ENCODE assay signal across 20 cellular contexts in genomic region chr12:117061555-117062079, GRCh38. TPM values are rescaled to one million over a fixed set of nuclear protein-coding genes. Genes with fewer than 3 reads are reported as not detected.
A peak's percentile ranks its signal among the peaks of the same experiment; 100 is the strongest.
DNase-seq lines count a peak whose midpoint lies in the region; ATAC-seq, FAIRE-seq and TF ChIP-seq lines count a peak whose summit lies in the region.
"Had no signal": no experiment of that assay in that cellular context is flagged by ENCODE, and none has a peak within 500 bp of the region (broad histone marks: within the 10 kb centered on the region; RNA-seq: fewer than 3 reads in every experiment).

No MANE protein-coding gene starts in this region.

- H4K8ac ChIP-seq in neuronal stem cell (ENCODE audit: low read depth, low read length), result no peak overlapping the region

- no peak for ATAC-seq in activated naive CD8-positive, alpha-beta T cell treated with anti-CD3 and anti-CD28 coated beads, Interleukin-2, amount 10 ng/mL, durations not matched to agents 7 days and 5 days (ENCODE audit: low read depth)
- no peak for ATAC-seq in K562
- ATAC-seq in GM21723 (IDR thresholded peaks at IDR 0.05; ENCODE audit: unreplicated experiment), result no peak

- H2AFZ ChIP-seq in K562 (ENCODE audit: low read depth, low read length) (no peak overlapping the region), neuronal stem cell (ENCODE audit: low read length) (no peak overlapping the region)
- H2AFZ ChIP-seq: GM23248 had no signal

- H2BK5ac ChIP-seq in neuronal stem cell (ENCODE audit: low read length), result no peak overlapping the region

- TF ChIP-seq POLR2A in K562 (conservative IDR thresholded peaks at IDR 0.05), result no peak

- H3K4me2 ChIP-seq in K562 (ENCODE audit: insufficient read depth, low read length) (no peak overlapping the region), neuronal stem cell (ENCODE audit: insufficient read depth, low read length, poor library complexity, severe bottlenecking) (no peak overlapping the region)

- H3K9me1 ChIP-seq in K562 (ENCODE audit: control insufficient read depth, insufficient read depth, low read length), result peaks cover 3% of the 10 kb centered on the region

- TF ChIP-seq EP300 in K562 (IDR thresholded peaks at IDR 0.05; ENCODE audit: low read length), result no peak

- H3K14ac ChIP-seq in neuronal stem cell (ENCODE audit: low read length), result no peak overlapping the region

- H3K4ac ChIP-seq in neuronal stem cell (ENCODE audit: low read length), result no peak overlapping the region

- H3K27ac ChIP-seq in K562 (ENCODE audit: extremely low read depth, low read depth, low read length) (no peak overlapping the region), neuronal stem cell (replicated peaks; ENCODE audit: low read length) (no peak overlapping the region)
- H3K27ac ChIP-seq: GM23248, SJSA1 had no signal

- H3K27ac Mint-ChIP-seq in activated naive CD8-positive, alpha-beta T cell treated with anti-CD3 and anti-CD28 coated beads, Interleukin-2, amount 10 ng/mL, durations not matched to agents 7 days and 5 days, result peak overlapping the region; percentile 74
- no peak overlapping the region for H3K27ac Mint-ChIP-seq in activated naive CD8-positive, alpha-beta T cell treated with anti-CD3 and anti-CD28 coated beads for 36 hours
- H3K27ac Mint-ChIP-seq in Calu3 (ENCODE audit: unreplicated experiment), result peak overlapping the region; percentile 43

- H2AK5ac ChIP-seq in neuronal stem cell (ENCODE audit: low read depth, low read length), result peak overlapping the region; percentile 12

- in situ Hi-C loops in K562 (cut with MboI), result no loop called here

- H3K4me3 ChIP-seq in K562 (no peak overlapping the region), neuronal stem cell (ENCODE audit: low read length in 2 of 2) (no peak overlapping the region)
- H3K4me3 ChIP-seq: GM23248, SJSA1 had no signal

- H4K20me1 ChIP-seq in K562 (replicated peaks; ENCODE audit: control insufficient read depth, insufficient read depth, low read length), result no peaks in the 10 kb centered on the region; the same call in 1 of the 2 replicates

- H3K79me1 ChIP-seq in neuronal stem cell (ENCODE audit: low read depth, low read length), result no peaks in the 10 kb centered on the region

- H3K27me3 Mint-ChIP-seq in activated naive CD8-positive, alpha-beta T cell treated with anti-CD3 and anti-CD28 coated beads, Interleukin-2, amount 10 ng/mL, durations not matched to agents 7 days and 5 days, result no peaks in the 10 kb centered on the region
- no peaks in the 10 kb centered on the region for H3K27me3 Mint-ChIP-seq in activated naive CD8-positive, alpha-beta T cell treated with anti-CD3 and anti-CD28 coated beads for 36 hours
- H3K27me3 Mint-ChIP-seq in Calu3 (ENCODE audit: unreplicated experiment), result no peaks in the 10 kb centered on the region

- no peak for FAIRE-seq in K562 (lab: Jason Lieb, UNC)

- H2BK12ac ChIP-seq in neuronal stem cell (ENCODE audit: low read length), result no peak overlapping the region

- CTCF ChIA-PET in Calu3 (lab: Charles Lee) (interaction anchor here (0.7 kb wide), 1 partner anchor 38 kb away, joined by 3 read pairs; no protein-coding TSS in a partner anchor), K562 (lab: Yijun Ruan, JAX; ENCODE audit: low intra/inter-chr PET ratio) (no interaction called here)

- WGBS in K562 (ENCODE audit: insufficient coverage, low coverage, missing lambda C conversion rate), result 71% methylated on average over 4 of the region's 4 CpGs
- no CpG with 5 or more reads among the region's 4 CpGs for WGBS in neuronal stem cell (ENCODE audit: extremely low coverage in 2 of 2, insufficient read length in 2 of 2, insufficient replicate concordance in 1 of 2), 2 donors

- H3K4me3 Mint-ChIP-seq in activated naive CD8-positive, alpha-beta T cell treated with anti-CD3 and anti-CD28 coated beads, Interleukin-2, amount 10 ng/mL, durations not matched to agents 7 days and 5 days, result no peak overlapping the region
- no peak overlapping the region for H3K4me3 Mint-ChIP-seq in activated naive CD8-positive, alpha-beta T cell treated with anti-CD3 and anti-CD28 coated beads for 36 hours
- no peak overlapping the region for H3K4me3 Mint-ChIP-seq in Calu3 (ENCODE audit: low read depth, unreplicated experiment)

- no peaks in the 10 kb centered on the region; the same call in 2 of the 3 replicates for H3K79me2 ChIP-seq in K562 (ENCODE audit: control insufficient read depth, insufficient read depth, low read length)

- H2BK15ac ChIP-seq in neuronal stem cell (ENCODE audit: low read length), result no peak overlapping the region

- peaks cover 21% of the 10 kb centered on the region for H3K36me3 Mint-ChIP-seq in activated naive CD8-positive, alpha-beta T cell treated with anti-CD3 and anti-CD28 coated beads, Interleukin-2, amount 10 ng/mL, durations not matched to agents 7 days and 5 days
- peaks cover 1% of the 10 kb centered on the region for H3K36me3 Mint-ChIP-seq in activated naive CD8-positive, alpha-beta T cell treated with anti-CD3 and anti-CD28 coated beads for 36 hours
- H3K36me3 Mint-ChIP-seq in Calu3 (ENCODE audit: insufficient read depth, unreplicated experiment), result peaks cover 92% of the 10 kb centered on the region

- H3K27me3 ChIP-seq in K562 (ENCODE audit: control insufficient read depth in 2 of 2, insufficient read depth in 2 of 2, low read length in 2 of 2) (no peaks in the 10 kb centered on the region), neuronal stem cell (ENCODE audit: control insufficient read depth in 3 of 3, insufficient read depth in 3 of 3, low read depth in 1 of 3, low read length in 3 of 3) (peaks cover 0 to 3% (median 0%) of the 10 kb centered on the region in 3 experiments)
- H3K27me3 ChIP-seq: BE2C had no signal

- BruUV-seq in Calu3 (replicated peaks; lab: Mats Ljungman, UMichigan), result no TSS peak
- no TSS peak for BruUV-seq in K562 (replicated peaks; lab: Mats Ljungman, UMichigan)

- H3K9ac ChIP-seq in K562 (ENCODE audit: insufficient read depth in 1 of 2, low read depth in 2 of 2, low read length in 2 of 2) (no peak overlapping the region), neuronal stem cell (ENCODE audit: low read depth, low read length, poor library complexity) (no peak overlapping the region)
- H3K9ac ChIP-seq: GM23248 had no signal

- peaks cover 61% of the 10 kb centered on the region for H3K4me1 Mint-ChIP-seq in activated naive CD8-positive, alpha-beta T cell treated with anti-CD3 and anti-CD28 coated beads, Interleukin-2, amount 10 ng/mL, durations not matched to agents 7 days and 5 days
- H3K4me1 Mint-ChIP-seq in activated naive CD8-positive, alpha-beta T cell treated with anti-CD3 and anti-CD28 coated beads for 36 hours, result peaks cover 30% of the 10 kb centered on the region
- H3K4me1 Mint-ChIP-seq in Calu3 (ENCODE audit: low read depth, unreplicated experiment), result peaks cover 69% of the 10 kb centered on the region

- no peaks in the 10 kb centered on the region for H3K9me3 Mint-ChIP-seq in activated naive CD8-positive, alpha-beta T cell treated with anti-CD3 and anti-CD28 coated beads, Interleukin-2, amount 10 ng/mL, durations not matched to agents 7 days and 5 days
- no peaks in the 10 kb centered on the region for H3K9me3 Mint-ChIP-seq in activated naive CD8-positive, alpha-beta T cell treated with anti-CD3 and anti-CD28 coated beads for 36 hours
- H3K9me3 Mint-ChIP-seq in Calu3 (ENCODE audit: low read depth, unreplicated experiment), result no peaks in the 10 kb centered on the region

- POLR2A ChIA-PET in activated naive CD8-positive, alpha-beta T cell treated with anti-CD3 and anti-CD28 coated beads, Interleukin-2, amount 10 ng/mL, durations not matched to agents 7 days and 5 days (lab: Charles Lee), result interaction anchor here (5.3 kb wide), 1 partner anchor 37 kb away, joined by 52 read pairs; the partner anchor contains the start of gene TESC
- POLR2A ChIA-PET in K562 (lab: Yijun Ruan, JAX), result interaction anchor here (0.7 to 1.7 kb wide), 4 partner anchors 8 to 1714 kb away, joined by 3 to 4 read pairs (median 4); no protein-coding TSS in a partner anchor

- H3K4me1 ChIP-seq in K562 (replicated peaks in 1 of 2; ENCODE audit: control insufficient read depth in 2 of 2, insufficient read depth in 2 of 2, low read length in 2 of 2), result peaks cover 12 to 31% of the 10 kb centered on the region in 2 experiments; a peak in 4 of 5 replicates
- peaks cover 17 to 26% of the 10 kb centered on the region in 2 donors for H3K4me1 ChIP-seq in neuronal stem cell (ENCODE audit: control insufficient read depth in 2 of 2, insufficient read depth in 1 of 2, low read depth in 1 of 2, low read length in 2 of 2)
- H3K4me1 ChIP-seq: SJSA1 had no signal

- H3K18ac ChIP-seq in neuronal stem cell (ENCODE audit: low read length), result no peak overlapping the region

- no peak for DNase-seq in activated naive CD8-positive, alpha-beta T cell treated with anti-CD3 and anti-CD28 coated beads, Interleukin-2, amount 10 ng/mL, durations not matched to agents 7 days and 5 days
- no peak for DNase-seq in activated naive CD8-positive, alpha-beta T cell treated with anti-CD3 and anti-CD28 coated beads for 36 hours
- no peak for DNase-seq in Calu3
- no peak for DNase-seq in K562 (ENCODE audit: extremely low read depth in 1 of 4, low spot score in 3 of 4)
- DNase-seq in neuronal stem cell (ENCODE audit: low spot score), result no peak
- no peak for DNase-seq in SIG-M5 treated with dmso at 0.1 percent for 504 hours (lab: John Stamatoyannopoulos, UW; ENCODE audit: unreplicated experiment)
- DNase-seq in DMS114 treated with DMSO at 0.1 percent for 48 hours (lab: John Stamatoyannopoulos, UW; ENCODE audit: unreplicated experiment), result no peak
- DNase-seq: BE2C, DMS 273 treated with DMSO at 0.1 percent for 48 hours, GDM1, GM23248, HCEC 1CT, NCI-H1417 treated with DMSO at 0.1 percent for 48 hours, NCI-H187 treated with DMSO at 0.1 percent for 48 hours, NCI-H2171, NCI-H446, NCI-H69 had no signal

- H4K91ac ChIP-seq in neuronal stem cell (ENCODE audit: low read depth, low read length, poor library complexity), result no peak overlapping the region

- H3K9me3 ChIP-seq in K562 (replicated peaks; ENCODE audit: control insufficient read depth, insufficient read depth, low read depth, low read length) (no peaks in the 10 kb centered on the region), neuronal stem cell (replicated peaks in 1 of 2; ENCODE audit: control insufficient read depth in 2 of 2, insufficient read depth in 1 of 2, low read depth in 1 of 2, low read length in 2 of 2) (no peaks in the 10 kb centered on the region)
- H3K9me3 ChIP-seq: BE2C, SJSA1 had no signal

- no peak overlapping the region for H3K23ac ChIP-seq in neuronal stem cell (ENCODE audit: low read depth, low read length, poor library complexity)

- TF ChIP-seq RAD21 in K562 (CRISPR knock-in tag; conservative IDR thresholded peaks at IDR 0.05 in 1 of 2, IDR thresholded peaks at IDR 0.05 in 1 of 2), result no peak

- no peak overlapping the region for H2BK120ac ChIP-seq in neuronal stem cell (ENCODE audit: low read depth, low read length)

- intact Hi-C loops in Calu3 (cut with micrococcal nuclease; ENCODE audit: unreplicated experiment) (no loop called here), K562 (cut with micrococcal nuclease) (no loop called here)

- H3K36me3 ChIP-seq in K562 (ENCODE audit: control insufficient read depth, insufficient read depth, low read length) (no peaks in the 10 kb centered on the region), neuronal stem cell (replicated peaks in 1 of 2; ENCODE audit: control insufficient read depth in 2 of 2, insufficient read depth in 2 of 2, low read length in 2 of 2) (no peaks in the 10 kb centered on the region)
- H3K36me3 ChIP-seq: BE2C, SJSA1 had no signal

- TF ChIP-seq CTCF in Calu3 (IDR thresholded peaks at IDR 0.05; ENCODE audit: unreplicated experiment), result no peak
- TF ChIP-seq CTCF in K562 (IDR thresholded peaks at IDR 0.05 in 2 of 3, conservative IDR thresholded peaks at IDR 0.05 in 1 of 3; ENCODE audit: insufficient read depth in 2 of 3, low read depth in 1 of 3, low read length in 3 of 3), result no peak

RNA-seq across cellular contexts. Expression of gene TESC, which starts 37.6 kb away (rescaled TPM):
- total RNA-seq in activated naive CD8-positive, alpha-beta T cell treated with anti-CD3 and anti-CD28 coated beads, Interleukin-2, amount 10 ng/mL, durations not matched to agents 7 days and 5 days, result 10 to 100 TPM; 47.0 to 57.2 TPM
- 10 to 100 TPM; 28.6 to 29.7 TPM for total RNA-seq in activated naive CD8-positive, alpha-beta T cell treated with anti-CD3 and anti-CD28 coated beads for 36 hours
- total RNA-seq in Calu3 (2022) (647 and 669 TPM in 2 replicates), K562 (2014; rRNA removed) (25.2 and 30.4 TPM in 2 replicates), K562 (2014; rRNA removed; fragmentation: Illumina TruSeq; extraction: Trizol) (11.5 and 13.4 TPM in 2 replicates), K562 (2015; rRNA removed; fragmentation: Illumina TruSeq; extraction: Trizol) (11.6 and 12.6 TPM in 2 replicates), K562 (2021) (28.9 and 31.6 TPM in 2 replicates)
- total RNA-seq in K562 (2011; cell fraction: chromatin; rRNA removed; ENCODE audit: low replicate concordance), result 16.2 and 42.2 TPM in 2 replicates
- total RNA-seq in K562 (2011; cell fraction: nucleolus; rRNA removed), result 30.9 and 35.9 TPM in 2 replicates
- 12.6 and 19.2 TPM in 2 replicates for total RNA-seq in K562 (2011; cell fraction: nucleoplasm; rRNA removed)
- polyA plus RNA-seq in K562 (2011; rRNA removed) (21.7 and 25.3 TPM in 2 replicates), K562 (2014; fragmentation: Illumina TruSeq; extraction: Trizol) (17.8 and 20.7 TPM in 2 replicates), K562 (2014; fragmentation: Nextera tagmentation; extraction: Ambion mirVana) (1 to 10 TPM in 1 of 2 experiments, under 1 TPM in 1; 0.96 to 2.0 TPM), K562 (2014; rRNA removed) (31.8 and 32.9 TPM in 2 replicates)
- 27.4 and 44.2 TPM in 2 replicates for polyA plus RNA-seq in K562 (2011; cell fraction: cytosol; rRNA removed)
- polyA plus RNA-seq in K562 (2011; cell fraction: nucleus; rRNA removed), result 24.7 and 34.1 TPM in 2 replicates
- 14.6 and 21.7 TPM in 2 replicates for polyA plus RNA-seq in K562 (2012)
- polyA minus RNA-seq in K562 (2011; rRNA and poly(A)+ RNA removed), result 9.3 and 10.6 TPM in 2 replicates
- 7.7 and 8.3 TPM in 2 replicates for polyA minus RNA-seq in K562 (2011; cell fraction: cytosol; rRNA and poly(A)+ RNA removed)
- polyA minus RNA-seq in K562 (2011; cell fraction: nucleus; rRNA and poly(A)+ RNA removed), result 18.8 and 20.2 TPM in 2 replicates
- 13.2 TPM for polyA plus RNA-seq in neuronal stem cell (2013, experiment 1 of 2)
- 12.4 TPM for polyA plus RNA-seq in neuronal stem cell (2013, experiment 2 of 2)
- total RNA-seq: GM23248, M059J, SJSA1 had no signal

Comparison
In these comparisons a context has a peak if more than half of its experiments do, and no peak if none do; other contexts are left out.
1. RNA of gene TESC, which starts 37.6 kb away (total RNA-seq): 647 to 669 TPM in Calu3; 47.0 to 57.2 TPM in activated naive CD8-positive, alpha-beta T cell treated with anti-CD3 and anti-CD28 coated beads, Interleukin-2, amount 10 ng/mL, durations not matched to agents 7 days and 5 days, 28.6 to 29.7 TPM in activated naive CD8-positive, alpha-beta T cell treated with anti-CD3 and anti-CD28 coated beads for 36 hours and 11.5 to 42.2 TPM in K562; every median in the first group is over 10 times any median in the second.